Comparison of ENCODE assay signal across 8 cellular contexts in genomic region chr14:89911018-89911919, GRCh38. TPM values are rescaled to one million over a fixed set of nuclear protein-coding genes. Genes with fewer than 3 reads are reported as not detected.
DNase-seq lines count a peak whose midpoint lies in the region; ATAC-seq and TF ChIP-seq lines count a peak whose summit lies in the region.

No MANE protein-coding gene starts in this region.

- no peak for TF ChIP-seq CTCF in astrocyte of the spinal cord (IDR thresholded peaks at IDR 0.05; ENCODE audit: low read depth, low read length)

- peak overlapping the region; percentile 89 for H3K27ac ChIP-seq in temporal lobe (ENCODE audit: low read depth, low read length)

- peak in 2 of 3 experiments; percentile 48 to 70 for DNase-seq in NCI-H1417 (lab: John Stamatoyannopoulos, UW)
- DNase-seq in NCI-H1417 treated with DMSO at 0.1 percent for 48 hours (lab: John Stamatoyannopoulos, UW) = no peak
- peak; percentile 86 for DNase-seq in astrocyte of the spinal cord (ENCODE audit: low read depth, low spot score)
- peak; percentile 28 to 40 for DNase-seq in left colon
- no peak for DNase-seq in DMS79 (lab: John Stamatoyannopoulos, UW)
- no peak for DNase-seq in activated T-helper 2 cell treated with anti-CD3 and anti-CD28 coated beads, Interferon-gamma antibody, Interleukin-2, Interleukin-4, amounts not matched to agents 10 μg/mL and 5 μg/mL and 100 μg/mL, durations not matched to agents 14 hours and 24 hours and 36 hours (ENCODE audit: low spot score)
- no peak for DNase-seq in ureter (ENCODE audit: low spot score)

- intact Hi-C loops in left colon (cut with DNase I, micrococcal nuclease) = loop anchor here (5.0 to 10.0 kb wide), 3 partner anchors 496 to 884 kb away; partner anchors contain the start of gene FOXN3 (in 1 of the 2)
- intact Hi-C loops in activated T-helper 2 cell treated with anti-CD3 and anti-CD28 coated beads, Interferon-gamma antibody, Interleukin-2, Interleukin-4, amounts not matched to agents 10 μg/mL and 5 μg/mL and 100 μg/mL, durations not matched to agents 14 hours and 24 hours and 36 hours (cut with micrococcal nuclease) = loop anchor here (10.0 kb wide), 2 partner anchors 136 to 496 kb away; partner anchors contain the start of gene FOXN3

- no peak overlapping the region for H3K27ac Mint-ChIP-seq in activated T-helper 2 cell treated with anti-CD3 and anti-CD28 coated beads, Interferon-gamma antibody, Interleukin-2, Interleukin-4, amounts not matched to agents 10 μg/mL and 5 μg/mL and 100 μg/mL, durations not matched to agents 14 hours and 24 hours and 36 hours

- ATAC-seq in left colon = peak; percentile 67

- H3K27me3 Mint-ChIP-seq in activated T-helper 2 cell treated with anti-CD3 and anti-CD28 coated beads, Interferon-gamma antibody, Interleukin-2, Interleukin-4, amounts not matched to agents 10 μg/mL and 5 μg/mL and 100 μg/mL, durations not matched to agents 14 hours and 24 hours and 36 hours (ENCODE audit: low read depth) = peaks cover 30% of the 10 kb centered on the region

- H3K4me3 Mint-ChIP-seq in activated T-helper 2 cell treated with anti-CD3 and anti-CD28 coated beads, Interferon-gamma antibody, Interleukin-2, Interleukin-4, amounts not matched to agents 10 μg/mL and 5 μg/mL and 100 μg/mL, durations not matched to agents 14 hours and 24 hours and 36 hours (ENCODE audit: low read depth) = no peak overlapping the region

- no peaks in the 10 kb centered on the region for H3K9me3 Mint-ChIP-seq in activated T-helper 2 cell treated with anti-CD3 and anti-CD28 coated beads, Interferon-gamma antibody, Interleukin-2, Interleukin-4, amounts not matched to agents 10 μg/mL and 5 μg/mL and 100 μg/mL, durations not matched to agents 14 hours and 24 hours and 36 hours

- H3K36me3 Mint-ChIP-seq in activated T-helper 2 cell treated with anti-CD3 and anti-CD28 coated beads, Interferon-gamma antibody, Interleukin-2, Interleukin-4, amounts not matched to agents 10 μg/mL and 5 μg/mL and 100 μg/mL, durations not matched to agents 14 hours and 24 hours and 36 hours (ENCODE audit: low read depth) = no peaks in the 10 kb centered on the region

- no peak overlapping the region for H3K4me3 ChIP-seq in astrocyte of the spinal cord (ENCODE audit: low read depth, low read length)

- H3K4me1 Mint-ChIP-seq in activated T-helper 2 cell treated with anti-CD3 and anti-CD28 coated beads, Interferon-gamma antibody, Interleukin-2, Interleukin-4, amounts not matched to agents 10 μg/mL and 5 μg/mL and 100 μg/mL, durations not matched to agents 14 hours and 24 hours and 36 hours (ENCODE audit: low read depth) = no peaks in the 10 kb centered on the region

- in situ Hi-C loops in astrocyte of the spinal cord (cut with HindIII; ENCODE audit: low sequenced_read_pairs) = no loop called here

RNA-seq across cellular contexts. Expression of gene EFCAB11, which starts 43.3 kb away (rescaled TPM):
- total RNA-seq in left colon (1 to 10 TPM; 5.8 to 7.7 TPM), temporal lobe (3.0 TPM), ureter (7.1 TPM)
- 7.1 and 9.0 TPM in 2 replicates for total RNA-seq in activated T-helper 2 cell treated with anti-CD3 and anti-CD28 coated beads, Interferon-gamma antibody, Interleukin-2, Interleukin-4, amounts not matched to agents 10 μg/mL and 5 μg/mL and 100 μg/mL, durations not matched to agents 14 hours and 24 hours and 36 hours

RNA-seq across cellular contexts. Expression of gene TDP1, which starts 44.5 kb away (rescaled TPM):
- 10 to 100 TPM; 12.6 to 13.2 TPM for total RNA-seq in left colon
- 26.8 TPM for total RNA-seq in temporal lobe
- total RNA-seq in activated T-helper 2 cell treated with anti-CD3 and anti-CD28 coated beads, Interferon-gamma antibody, Interleukin-2, Interleukin-4, amounts not matched to agents 10 μg/mL and 5 μg/mL and 100 μg/mL, durations not matched to agents 14 hours and 24 hours and 36 hours = 95.6 and 97.5 TPM in 2 replicates
- total RNA-seq in ureter = 18.9 TPM

Comparison
In these comparisons a context has a peak if more than half of its experiments do, and no peak if none do; other contexts are left out.
1. DNase-seq: peak in NCI-H1417 (2 of 3), astrocyte of the spinal cord (single experiment) and left colon (2 of 2); none in NCI-H1417 treated with DMSO at 0.1 percent for 48 hours (single experiment), DMS79 (single experiment), activated T-helper 2 cell treated with anti-CD3 and anti-CD28 coated beads, Interferon-gamma antibody, Interleukin-2, Interleukin-4, amounts not matched to agents 10 μg/mL and 5 μg/mL and 100 μg/mL, durations not matched to agents 14 hours and 24 hours and 36 hours (single experiment) and ureter (single experiment).